1 cellular context compared by ENCODE assay signal in genomic region chr13:20231839-20232555, GRCh38.
TF ChIP-seq lines count a peak whose summit lies in the region.

Gene GJB6 (minus strand): TSS chr13:20232319. CDS start chr13:20223480, 8,839 bp downstream.

TF ChIP-seq in WTC11, 78 proteins besides CTCF, POLR2A, EP300 and RAD21 (continued from another document):
- no peak for TF ChIP-seq ZBTB43 (CRISPR knock-in tag; IDR thresholded peaks at IDR 0.05)
TF ChIP-seq in WTC11: peak in this region for 0.
